27 cellular contexts compared by ENCODE assay signal in the genomic region with DNA sequence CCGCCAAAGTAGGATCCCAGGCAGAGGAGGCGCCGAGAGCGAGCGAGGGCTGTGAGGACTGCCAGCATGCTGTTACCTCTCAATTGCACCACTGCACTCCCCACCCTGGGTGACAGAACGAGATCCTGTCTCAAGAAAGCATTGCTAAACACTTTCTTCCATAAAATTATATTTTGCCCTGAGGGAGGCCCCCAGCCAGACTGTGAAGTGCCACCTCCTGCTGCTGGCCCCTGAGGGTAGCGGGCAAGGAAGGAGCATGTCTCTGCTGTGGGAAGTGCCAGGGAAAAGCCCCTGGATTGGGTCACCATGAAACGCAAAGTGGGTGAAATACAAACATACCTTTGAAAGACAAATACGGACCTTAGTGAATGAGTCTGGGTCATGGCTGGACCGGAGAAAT.
DNase-seq lines count a peak whose midpoint lies in the region; ATAC-seq and TF ChIP-seq lines count a peak whose summit lies in the region.
"Had no signal": no experiment of that assay in that cellular context is flagged by ENCODE, and none has a peak within 500 bp of the region (broad histone marks: within the 10 kb centered on the region; RNA-seq: fewer than 3 reads in every experiment).

No MANE protein-coding gene starts in this region.

- no peaks in the 10 kb centered on the region for H3K9me3 Mint-ChIP-seq in activated CD4-positive, alpha-beta T cell treated with anti-CD3 and anti-CD28 coated beads, Interleukin-2, amount 10 ng/mL, durations not matched to agents 7 days and 5 days
- no peaks in the 10 kb centered on the region for H3K9me3 Mint-ChIP-seq in nephron progenitor cell
- H3K9me3 Mint-ChIP-seq: activated B cell treated with CpG ODN at 0.5 μM for 24 hours; activated T-cell treated with anti-CD3 and anti-CD28 coated beads, Interleukin-2, amount 50 U/mL, for 72 hours; effector memory CD8-positive, alpha-beta T cell; natural killer cell treated with Interleukin-12 subunit alpha and Interleukin-12 subunit beta and Interleukin-15 and Interleukin-18, amount 100 ng/mL, for 72 hours; T-helper 1 cell treated with Interleukin-12 subunit alpha and Interleukin-12 subunit beta and Interleukin-4 antibody, amounts not matched to agents 30 μg/mL and 1 μg/mL, for 36 hours had no signal

- TF ChIP-seq CTCF in nephron progenitor cell (IDR thresholded peaks at IDR 0.05), result no peak

- H3K27me3 Mint-ChIP-seq in activated CD4-positive, alpha-beta T cell treated with anti-CD3 and anti-CD28 coated beads, Interleukin-2, amount 10 ng/mL, durations not matched to agents 7 days and 5 days, result no peaks in the 10 kb centered on the region
- H3K27me3 Mint-ChIP-seq in nephron progenitor cell (ENCODE audit: low read depth, poor library complexity), result peaks cover 27% of the 10 kb centered on the region
- H3K27me3 Mint-ChIP-seq: activated B cell treated with CpG ODN at 0.5 μM for 24 hours; B cell; effector memory CD8-positive, alpha-beta T cell; natural killer cell treated with Interleukin-12 subunit alpha and Interleukin-12 subunit beta and Interleukin-15 and Interleukin-18, amount 100 ng/mL, for 72 hours had no signal

- H3K4me3 ChIP-seq in SK-N-MC, result no peak overlapping the region
- H3K4me3 ChIP-seq: A549 had no signal

- H3K36me3 Mint-ChIP-seq in activated CD4-positive, alpha-beta T cell treated with anti-CD3 and anti-CD28 coated beads, Interleukin-2, amount 10 ng/mL, durations not matched to agents 7 days and 5 days (ENCODE audit: low read depth), result no peaks in the 10 kb centered on the region
- H3K36me3 Mint-ChIP-seq in nephron progenitor cell (ENCODE audit: low read depth), result no peaks in the 10 kb centered on the region
- H3K36me3 Mint-ChIP-seq: natural killer cell treated with Interleukin-12 subunit alpha and Interleukin-12 subunit beta and Interleukin-15 and Interleukin-18, amount 100 ng/mL, for 72 hours had no signal

- peak overlapping the region; percentile 79 for H3K27ac Mint-ChIP-seq in activated CD4-positive, alpha-beta T cell treated with anti-CD3 and anti-CD28 coated beads, Interleukin-2, amount 10 ng/mL, durations not matched to agents 7 days and 5 days
- no peak overlapping the region for H3K27ac Mint-ChIP-seq in nephron progenitor cell
- H3K27ac Mint-ChIP-seq: activated B cell treated with CpG ODN at 0.5 μM for 24 hours; activated T-cell treated with anti-CD3 and anti-CD28 coated beads, Interleukin-2, amount 50 U/mL, for 72 hours; B cell; effector memory CD8-positive, alpha-beta T cell; natural killer cell treated with Interleukin-12 subunit alpha and Interleukin-12 subunit beta and Interleukin-15 and Interleukin-18, amount 100 ng/mL, for 72 hours had no signal

- no peak for DNase-seq in activated CD4-positive, alpha-beta T cell treated with anti-CD3 and anti-CD28 coated beads, Interleukin-2, amount 10 ng/mL, durations not matched to agents 7 days and 5 days
- no peak for DNase-seq in activated CD4-positive, alpha-beta T cell treated with anti-CD3 and anti-CD28 coated beads for 1 hour
- DNase-seq in SK-N-MC (ENCODE audit: low read depth, low spot score) (peak; percentile 10), mesenteric fat pad (ENCODE audit: low spot score) (peak; percentile 60), MV-4-11 (lab: John Stamatoyannopoulos, UW) (no peak), nephron progenitor cell (no peak)
- DNase-seq: activated B cell treated with CpG ODN at 0.5 μM for 24 hours; activated CD4-positive, alpha-beta T cell treated with anti-CD3 and anti-CD28 coated beads, Interleukin-2, amount 50 U/mL, for 48 hours; activated naive CD4-positive, alpha-beta T cell; activated T-cell treated with anti-CD3 and anti-CD28 coated beads, Interleukin-2, amount 50 U/mL, for 72 hours; cortex of kidney; effector memory CD8-positive, alpha-beta T cell; erythroblast; GOT3; KG1; NCI-H187 treated with DMSO at 0.1 percent for 48 hours; NCI-H526; stimulated activated CD4-positive, alpha-beta T cell treated with anti-CD3 and anti-CD28 coated beads, Interleukin-4, amount 100 ng/mL, for 24 hours had no signal

- no peaks in the 10 kb centered on the region for H3K9me3 ChIP-seq in SK-N-MC (ENCODE audit: low read depth, low read length)
- H3K9me3 ChIP-seq: A549 had no signal

- no peak for ATAC-seq in HG03159 (IDR thresholded peaks at IDR 0.05; ENCODE audit: unreplicated experiment)
- ATAC-seq in HG03469 (IDR thresholded peaks at IDR 0.05; ENCODE audit: unreplicated experiment), result no peak
- ATAC-seq: A549; activated T-cell treated with anti-CD3 and anti-CD28 coated beads, Interleukin-2, amount 50 U/mL, for 72 hours; effector memory CD8-positive, alpha-beta T cell; natural killer cell treated with Interleukin-12 subunit alpha and Interleukin-12 subunit beta and Interleukin-15 and Interleukin-18, amount 100 ng/mL, for 72 hours; Right ventricle myocardium inferior; SK-N-SH treated with all-trans-retinoic acid at 6 μM for 48 hours had no signal

- no peak overlapping the region for H3K27ac ChIP-seq in SK-N-MC
- H3K27ac ChIP-seq: A549, HL-60 had no signal

- H3K36me3 ChIP-seq in SK-N-MC (ENCODE audit: insufficient read depth, low read length), result no peaks in the 10 kb centered on the region

- peak overlapping the region; percentile 34 for H3K4me3 Mint-ChIP-seq in activated CD4-positive, alpha-beta T cell treated with anti-CD3 and anti-CD28 coated beads, Interleukin-2, amount 10 ng/mL, durations not matched to agents 7 days and 5 days
- H3K4me3 Mint-ChIP-seq in nephron progenitor cell, result no peak overlapping the region
- H3K4me3 Mint-ChIP-seq: activated B cell treated with CpG ODN at 0.5 μM for 24 hours; natural killer cell treated with Interleukin-12 subunit alpha and Interleukin-12 subunit beta and Interleukin-15 and Interleukin-18, amount 100 ng/mL, for 72 hours; T-helper 1 cell treated with Interleukin-12 subunit alpha and Interleukin-12 subunit beta and Interleukin-4 antibody, amounts not matched to agents 30 μg/mL and 1 μg/mL, for 36 hours had no signal

- POLR2A ChIA-PET in activated CD4-positive, alpha-beta T cell treated with anti-CD3 and anti-CD28 coated beads, Interleukin-2, amount 10 ng/mL, durations not matched to agents 7 days and 5 days (lab: Charles Lee), result no interaction called here

- CTCF ChIA-PET in activated CD4-positive, alpha-beta T cell treated with anti-CD3 and anti-CD28 coated beads, Interleukin-2, amount 10 ng/mL, durations not matched to agents 7 days and 5 days (lab: Charles Lee), result interaction anchor here (0.6 kb wide), 1 partner anchor 35 kb away, joined by 4 read pairs; no protein-coding TSS in a partner anchor

- H3K9ac ChIP-seq in SK-N-MC (ENCODE audit: insufficient read length), result no peak overlapping the region

- H3K4me1 Mint-ChIP-seq in activated CD4-positive, alpha-beta T cell treated with anti-CD3 and anti-CD28 coated beads, Interleukin-2, amount 10 ng/mL, durations not matched to agents 7 days and 5 days, result peaks cover 32% of the 10 kb centered on the region
- H3K4me1 Mint-ChIP-seq in nephron progenitor cell, result no peaks in the 10 kb centered on the region

Comparison
In these comparisons a context has a peak if more than half of its experiments do, and no peak if none do; other contexts are left out.
1. DNase-seq: peak in SK-N-MC (single experiment) and mesenteric fat pad (single experiment); none in activated CD4-positive, alpha-beta T cell treated with anti-CD3 and anti-CD28 coated beads, Interleukin-2, amount 10 ng/mL, durations not matched to agents 7 days and 5 days (single experiment), activated CD4-positive, alpha-beta T cell treated with anti-CD3 and anti-CD28 coated beads for 1 hour (single experiment), MV-4-11 (single experiment) and nephron progenitor cell (single experiment).